8 cellular contexts compared by ENCODE assay signal in the genomic region with DNA sequence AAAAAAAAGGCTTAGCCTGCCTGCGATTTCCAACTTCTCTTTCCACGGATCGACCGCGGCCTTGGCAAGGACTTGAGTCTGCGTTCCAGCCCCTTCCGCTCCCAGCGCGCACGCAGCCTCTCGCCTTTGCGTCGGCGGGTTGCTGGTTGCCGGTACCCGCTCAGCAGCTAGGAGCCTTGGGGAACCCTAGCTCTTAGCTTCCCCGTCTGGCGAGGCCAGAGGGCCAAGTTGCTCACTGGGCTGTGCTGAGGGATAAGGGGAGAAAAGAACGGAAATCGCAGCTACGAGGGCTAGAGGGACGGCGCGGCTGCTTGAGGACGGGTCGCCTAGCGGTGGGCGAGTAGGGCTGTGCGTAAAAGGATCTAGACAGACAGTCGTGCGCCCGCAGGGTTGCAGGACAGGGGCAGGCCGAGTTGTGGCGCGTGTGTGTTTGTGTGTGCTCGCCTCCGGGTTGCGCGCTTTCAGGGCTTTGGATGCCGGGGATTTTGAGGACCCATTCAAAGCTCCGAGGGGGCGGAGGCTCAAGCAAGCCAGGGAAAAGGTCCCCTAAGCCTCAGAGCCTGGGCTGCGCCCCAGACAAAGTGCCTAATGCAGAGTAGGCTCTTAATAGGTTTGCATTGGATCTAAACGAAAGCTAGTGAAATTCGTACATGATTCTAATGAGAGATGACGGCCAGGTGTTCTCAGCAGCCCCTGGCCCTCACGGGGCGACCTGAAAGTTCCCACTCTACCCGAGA. TPM values are rescaled to one million over a fixed set of nuclear protein-coding genes. Genes with fewer than 3 reads are reported as not detected.
DNase-seq lines count a peak whose midpoint lies in the region; ATAC-seq, FAIRE-seq and TF ChIP-seq lines count a peak whose summit lies in the region.

No MANE protein-coding gene starts in this region.

- H3K36me3 ChIP-seq in GM12878 (ENCODE audit: control insufficient read depth in 2 of 2, insufficient read depth in 2 of 2, low read length in 1 of 2) = no peaks in the 10 kb centered on the region
- H3K36me3 ChIP-seq in OCI-LY7 (ENCODE audit: insufficient read depth, low read length) = no peaks in the 10 kb centered on the region

- TF ChIP-seq CTCF in GM12878 (IDR thresholded peaks at IDR 0.05 in 2 of 3, conservative IDR thresholded peaks at IDR 0.05 in 1 of 3; ENCODE audit: control insufficient read depth in 2 of 3, extremely low read depth in 1 of 3, insufficient read depth in 1 of 3, low read depth in 3 of 3, low read length in 3 of 3) (no peak), OCI-LY7 (conservative IDR thresholded peaks at IDR 0.05; ENCODE audit: low read length) (no peak)

- POLR2A ChIA-PET in GM12878 (lab: Charles Lee) (no interaction called here), OCI-LY7 (lab: Charles Lee) (interaction anchor here (0.5 to 0.8 kb wide), 2 partner anchors 23 to 435 kb away, joined by 3 to 4 read pairs; no protein-coding TSS in a partner anchor)

- H3K27ac Mint-ChIP-seq in immature natural killer cell = no peak overlapping the region

- peaks cover 0 to 4% (median 3%) of the 10 kb centered on the region in 3 donors for H3K36me3 Mint-ChIP-seq in immature natural killer cell

- H3K4me1 ChIP-seq in GM12878 (ENCODE audit: control insufficient read depth, insufficient read depth, low read length) (peaks cover 4% of the 10 kb centered on the region; the same call in 1 of the 2 replicates), OCI-LY7 (ENCODE audit: insufficient read depth, low read length, poor library complexity, severe bottlenecking) (peaks cover 5% of the 10 kb centered on the region)

- no peak overlapping the region for H2AFZ ChIP-seq in GM12878 (ENCODE audit: control insufficient read depth, low read depth, low read length)
- H2AFZ ChIP-seq in OCI-LY7 (ENCODE audit: low read length) = no peak overlapping the region

- no TSS peak for BruUV-seq in GM12878 (replicated peaks; lab: Mats Ljungman, UMichigan)
- BruUV-seq in OCI-LY7 (replicated peaks; lab: Mats Ljungman, UMichigan) = no TSS peak

- H3K4me3 ChIP-seq in GM12878 (no peak overlapping the region), skin epidermis (peak overlapping the region; percentile 5 to 33 (median 24)), OCI-LY7 (ENCODE audit: low read depth, low read length, poor library complexity, severe bottlenecking) (no peak overlapping the region)

- intact Hi-C loops in GM12878 (cut with micrococcal nuclease; ENCODE audit: unreplicated experiment) = no loop called here
- intact Hi-C loops in OCI-LY7 (cut with micrococcal nuclease; ENCODE audit: unreplicated experiment) = no loop called here

- H4K20me1 ChIP-seq in GM12878 (ENCODE audit: control insufficient read depth, insufficient read depth) (no peaks in the 10 kb centered on the region), OCI-LY7 (ENCODE audit: insufficient read depth, low read length) (no peaks in the 10 kb centered on the region)

- in situ Hi-C loops in GM12878 (cut with MboI) = loop anchor here (5.0 to 10.0 kb wide), 2 partner anchors 377 to 410 kb away; no protein-coding TSS in a partner anchor

- ATAC-seq in GM12878 = no peak
- ATAC-seq in HG02571 (IDR thresholded peaks at IDR 0.05; ENCODE audit: unreplicated experiment) = no peak

- SMC1A ChIA-PET in GM12878 (lab: Charles Lee; ENCODE audit: uncharacterized antibody, unreplicated experiment) = no interaction called here

- H3K27me3 Mint-ChIP-seq in immature natural killer cell (ENCODE audit: low read depth in 3 of 3) = peaks cover 30 to 55% (median 32%) of the 10 kb centered on the region in 3 donors

- RAD21 ChIA-PET in GM12878 (lab: Charles Lee; ENCODE audit: unreplicated experiment) = interaction anchor here (1.0 to 1.5 kb wide), 2 partner anchors 248 to 377 kb away, joined by 3 to 5 read pairs; no protein-coding TSS in a partner anchor

- TF ChIP-seq EP300 in GM12878 (IDR thresholded peaks at IDR 0.05; ENCODE audit: borderline replicate concordance in 1 of 2, control insufficient read depth in 1 of 2, low read depth in 2 of 2, low read length in 2 of 2) = no peak

- H3K27ac ChIP-seq in GM12878 (ENCODE audit: control insufficient read depth, insufficient read depth) (no peak overlapping the region), skin epidermis (no peak overlapping the region), OCI-LY7 (ENCODE audit: low read depth, low read length, poor library complexity, severe bottlenecking) (no peak overlapping the region)

- peak; percentile 34 for DNase-seq in GDM1 (lab: John Stamatoyannopoulos, UW)
- DNase-seq in NCI-H82 treated with DMSO at 0.1 percent for 48 hours (lab: John Stamatoyannopoulos, UW; ENCODE audit: unreplicated experiment) = peak; percentile 16
- no peak for DNase-seq in GM12878 (ENCODE audit: low read depth, low spot score)
- DNase-seq in immature natural killer cell = no peak
- no peak for DNase-seq in GM19239 (ENCODE audit: insufficient read length, low spot score)
- no peak for DNase-seq in OCI-LY7 (ENCODE audit: low spot score)

- H3K4me3 Mint-ChIP-seq in immature natural killer cell = peak overlapping the region; percentile 2 to 94 (median 58)

- TF ChIP-seq POLR2A in GM12878 (IDR thresholded peaks at IDR 0.05; ENCODE audit: low read depth, low read length) = no peak

- no peak overlapping the region for H3K9ac ChIP-seq in GM12878 (ENCODE audit: control insufficient read depth, insufficient read depth, low read length)

- FAIRE-seq in GM12878 (lab: Jason Lieb, UNC) = no peak
- no peak for FAIRE-seq in GM19239 (lab: Jason Lieb, UNC)

- H3K9me2 ChIP-seq in OCI-LY7 (ENCODE audit: insufficient read depth, low read length) = no peaks in the 10 kb centered on the region

- peaks cover 49 to 57% of the 10 kb centered on the region in 2 donors for H3K4me1 Mint-ChIP-seq in immature natural killer cell

- CTCF ChIA-PET in GM12878 (lab: Yijun Ruan, JAX) (interaction anchor here (0.6 to 0.9 kb wide), 3 partner anchors 209 to 412 kb away, joined by 3 to 4 read pairs (median 4); no protein-coding TSS in a partner anchor), OCI-LY7 (lab: Charles Lee; ENCODE audit: unreplicated experiment) (no interaction called here)

- no peaks in the 10 kb centered on the region for H3K9me3 ChIP-seq in GM12878 (replicated peaks; ENCODE audit: control insufficient read depth, insufficient read depth, low read length)
- H3K9me3 ChIP-seq in OCI-LY7 (ENCODE audit: low read length) = no peaks in the 10 kb centered on the region

- peaks cover 0 to 2% (median 0%) of the 10 kb centered on the region in 6 donors for H3K9me3 Mint-ChIP-seq in immature natural killer cell

- WGBS in GM12878 (ENCODE audit: insufficient coverage, insufficient replicate concordance, low lambda C conversion rate, missing lambda C conversion rate) = 8% methylated on average over 49 of the region's 49 CpGs

- H3K4me2 ChIP-seq in GM12878 (ENCODE audit: control insufficient read depth, insufficient read depth) (peak overlapping the region; percentile 79), OCI-LY7 (ENCODE audit: low read length) (no peak overlapping the region)

- no peak for TF ChIP-seq RAD21 in GM12878 (IDR thresholded peaks at IDR 0.05; ENCODE audit: insufficient read depth, low read depth, low read length)

- H3K79me2 ChIP-seq in GM12878 (ENCODE audit: control insufficient read depth, insufficient read depth, low read length) (no peaks in the 10 kb centered on the region), OCI-LY7 (ENCODE audit: insufficient read depth, low read depth, low read length) (no peaks in the 10 kb centered on the region)

- H3K27me3 ChIP-seq in GM12878 (replicated peaks in 1 of 2; ENCODE audit: control insufficient read depth in 2 of 2, insufficient read depth in 2 of 2, low read length in 1 of 2) = peaks cover 22 to 51% of the 10 kb centered on the region in 2 experiments

TF ChIP-seq in GM12878, 131 proteins besides CTCF, POLR2A, EP300 and RAD21 (continues in another document):
- no peak for TF ChIP-seq POLR2AphosphoS2 (IDR thresholded peaks at IDR 0.05; ENCODE audit: low read depth, low read length)

RNA-seq across cellular contexts. Expression of a gene that starts 40.5 kb away (rescaled TPM):
- total RNA-seq in GM12878 (2013; cell fraction: nucleolus; rRNA removed) = 14.2 and 21.6 TPM in 2 replicates
- total RNA-seq in GM12878 (2014; rRNA removed) = 6.3 and 6.4 TPM in 2 replicates
- 5.4 and 7.6 TPM in 2 replicates for total RNA-seq in GM12878 (2014; rRNA removed; fragmentation: Illumina TruSeq; extraction: Trizol)
- 10.6 and 13.9 TPM in 2 replicates for total RNA-seq in GM12878 (2021)
- polyA plus RNA-seq in GM12878 (2011; ENCODE audit: low read depth) = 3.7 TPM
- 17.1 and 28.7 TPM in 2 replicates for polyA plus RNA-seq in GM12878 (2011; rRNA removed)
- 5.0 and 5.7 TPM in 2 replicates for polyA plus RNA-seq in GM12878 (2011; cell fraction: cytosol; rRNA removed)
- 4.3 and 6.0 TPM in 2 replicates for polyA plus RNA-seq in GM12878 (2011; cell fraction: nucleus; rRNA removed)
- polyA plus RNA-seq in GM12878 (2012) = 2.7 and 4.4 TPM in 2 replicates
- 5.2 and 8.7 TPM in 2 replicates for polyA plus RNA-seq in GM12878 (2014; fragmentation: Illumina TruSeq; extraction: Trizol)
- 1 to 10 TPM; 3.1 to 4.7 TPM for polyA plus RNA-seq in GM12878 (2014; fragmentation: Nextera tagmentation; extraction: Ambion mirVana)
- polyA plus RNA-seq in GM12878 (2014; rRNA removed) = 3.0 and 6.7 TPM in 2 replicates
- 1 to 10 TPM; 6.4 to 8.6 TPM for polyA plus RNA-seq in GM12878 (2016; fragmentation: Nextera tagmentation; extraction: Ambion mirVana)
- polyA minus RNA-seq in GM12878 (2011; rRNA and poly(A)+ RNA removed) = 4.4 and 13.3 TPM in 2 replicates
- polyA minus RNA-seq in GM12878 (2011; cell fraction: cytosol; rRNA and poly(A)+ RNA removed) = 4.6 and 11.9 TPM in 2 replicates
- 7.4 and 14.3 TPM in 2 replicates for polyA minus RNA-seq in GM12878 (2011; cell fraction: nucleus; rRNA and poly(A)+ RNA removed)
- polyA plus RNA-seq in immature natural killer cell = 10 to 100 TPM; 50.3 to 71.5 (median 64.6) TPM
- 10.5 and 11.4 TPM in 2 replicates for total RNA-seq in OCI-LY7 (2014; rRNA removed; shearing (Covaris generic))
- 19.1 and 22.6 TPM in 2 replicates for total RNA-seq in OCI-LY7 (2022)

RNA-seq across cellular contexts. Expression of a gene that starts 50.8 kb away (rescaled TPM):
- total RNA-seq in GM12878 (2013; cell fraction: nucleolus; rRNA removed) = not detected in 2 replicates
- not detected in 2 replicates for total RNA-seq in GM12878 (2014; rRNA removed)
- total RNA-seq in GM12878 (2014; rRNA removed; fragmentation: Illumina TruSeq; extraction: Trizol) = not detected in 2 replicates
- not detected in 2 replicates for total RNA-seq in GM12878 (2021)
- not detected for polyA plus RNA-seq in GM12878 (2011; ENCODE audit: low read depth)
- polyA plus RNA-seq in GM12878 (2011; rRNA removed) = not detected in 2 replicates
- polyA plus RNA-seq in GM12878 (2011; cell fraction: cytosol; rRNA removed) = not detected in 2 replicates
- not detected in 2 replicates for polyA plus RNA-seq in GM12878 (2011; cell fraction: nucleus; rRNA removed)
- polyA plus RNA-seq in GM12878 (2012) = not detected in 2 replicates
- polyA plus RNA-seq in GM12878 (2014; fragmentation: Illumina TruSeq; extraction: Trizol) = not detected in 2 replicates
- not detected for polyA plus RNA-seq in GM12878 (2014; fragmentation: Nextera tagmentation; extraction: Ambion mirVana)
- polyA plus RNA-seq in GM12878 (2014; rRNA removed) = not detected in 2 replicates
- not detected for polyA plus RNA-seq in GM12878 (2016; fragmentation: Nextera tagmentation; extraction: Ambion mirVana)
- not detected in 2 replicates for polyA minus RNA-seq in GM12878 (2011; rRNA and poly(A)+ RNA removed)
- not detected in 2 replicates for polyA minus RNA-seq in GM12878 (2011; cell fraction: cytosol; rRNA and poly(A)+ RNA removed)
- polyA minus RNA-seq in GM12878 (2011; cell fraction: nucleus; rRNA and poly(A)+ RNA removed) = not detected in 2 replicates
- not detected for polyA plus RNA-seq in immature natural killer cell
- total RNA-seq in OCI-LY7 (2014; rRNA removed; shearing (Covaris generic)) = not detected in 2 replicates
- not detected in 2 replicates for total RNA-seq in OCI-LY7 (2022)

Comparison
In these comparisons a context has a peak if more than half of its experiments do, and no peak if none do; other contexts are left out.
1. DNase-seq: peak in GDM1 (single experiment) and NCI-H82 treated with DMSO at 0.1 percent for 48 hours (single experiment); none in GM12878 (single experiment), immature natural killer cell (0 of 3), GM19239 (single experiment) and OCI-LY7 (single experiment).
2. H3K4me3 ChIP-seq: peak in skin epidermis (7 of 7); none in GM12878 (single experiment) and OCI-LY7 (single experiment).